8 cellular contexts compared by ENCODE assay signal in the genomic region with DNA sequence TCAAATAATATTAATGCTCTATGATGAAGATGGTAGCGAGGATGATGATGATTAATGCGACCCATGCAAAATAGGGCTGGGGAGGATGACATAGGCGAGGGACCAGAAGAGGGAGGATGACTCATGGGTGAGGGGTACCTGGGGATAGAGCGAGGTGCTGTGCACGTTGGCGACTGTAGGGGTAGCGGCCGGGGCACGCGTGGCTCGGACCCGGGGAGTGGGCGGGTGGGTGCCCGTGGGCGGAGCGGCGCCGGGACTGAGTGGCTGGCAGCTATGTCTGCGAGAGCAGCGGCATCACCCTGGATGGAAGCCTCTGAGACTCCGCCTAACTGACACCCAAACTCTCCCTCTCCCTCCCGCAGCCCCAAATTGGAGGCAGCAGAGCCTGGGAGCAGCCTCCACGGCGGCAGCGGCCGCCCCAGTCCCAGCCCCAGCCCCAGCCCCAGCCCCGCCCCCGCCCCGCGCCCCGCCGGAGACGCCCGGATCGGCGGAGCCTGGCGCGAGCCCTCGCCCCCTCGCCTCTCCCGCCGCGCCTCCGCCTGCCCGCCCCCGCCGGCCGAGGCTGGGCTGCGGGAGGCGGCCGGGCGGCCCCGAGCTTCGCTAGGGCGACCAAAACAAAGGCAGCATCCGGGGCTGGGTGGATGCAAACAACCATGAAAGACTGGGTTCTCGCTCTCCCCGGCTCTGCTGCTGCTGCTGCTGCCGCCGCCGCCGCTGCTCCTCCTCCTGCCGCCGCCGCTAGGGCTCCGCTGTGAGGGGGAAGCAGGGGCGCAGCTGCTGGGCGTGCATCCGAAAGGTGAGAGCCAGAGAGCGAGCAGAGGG. TPM values are rescaled to one million over a fixed set of nuclear protein-coding genes. Genes with fewer than 3 reads are reported as not detected.
DNase-seq lines count a peak whose midpoint lies in the region; ATAC-seq and TF ChIP-seq lines count a peak whose summit lies in the region.

A gene with protein sequence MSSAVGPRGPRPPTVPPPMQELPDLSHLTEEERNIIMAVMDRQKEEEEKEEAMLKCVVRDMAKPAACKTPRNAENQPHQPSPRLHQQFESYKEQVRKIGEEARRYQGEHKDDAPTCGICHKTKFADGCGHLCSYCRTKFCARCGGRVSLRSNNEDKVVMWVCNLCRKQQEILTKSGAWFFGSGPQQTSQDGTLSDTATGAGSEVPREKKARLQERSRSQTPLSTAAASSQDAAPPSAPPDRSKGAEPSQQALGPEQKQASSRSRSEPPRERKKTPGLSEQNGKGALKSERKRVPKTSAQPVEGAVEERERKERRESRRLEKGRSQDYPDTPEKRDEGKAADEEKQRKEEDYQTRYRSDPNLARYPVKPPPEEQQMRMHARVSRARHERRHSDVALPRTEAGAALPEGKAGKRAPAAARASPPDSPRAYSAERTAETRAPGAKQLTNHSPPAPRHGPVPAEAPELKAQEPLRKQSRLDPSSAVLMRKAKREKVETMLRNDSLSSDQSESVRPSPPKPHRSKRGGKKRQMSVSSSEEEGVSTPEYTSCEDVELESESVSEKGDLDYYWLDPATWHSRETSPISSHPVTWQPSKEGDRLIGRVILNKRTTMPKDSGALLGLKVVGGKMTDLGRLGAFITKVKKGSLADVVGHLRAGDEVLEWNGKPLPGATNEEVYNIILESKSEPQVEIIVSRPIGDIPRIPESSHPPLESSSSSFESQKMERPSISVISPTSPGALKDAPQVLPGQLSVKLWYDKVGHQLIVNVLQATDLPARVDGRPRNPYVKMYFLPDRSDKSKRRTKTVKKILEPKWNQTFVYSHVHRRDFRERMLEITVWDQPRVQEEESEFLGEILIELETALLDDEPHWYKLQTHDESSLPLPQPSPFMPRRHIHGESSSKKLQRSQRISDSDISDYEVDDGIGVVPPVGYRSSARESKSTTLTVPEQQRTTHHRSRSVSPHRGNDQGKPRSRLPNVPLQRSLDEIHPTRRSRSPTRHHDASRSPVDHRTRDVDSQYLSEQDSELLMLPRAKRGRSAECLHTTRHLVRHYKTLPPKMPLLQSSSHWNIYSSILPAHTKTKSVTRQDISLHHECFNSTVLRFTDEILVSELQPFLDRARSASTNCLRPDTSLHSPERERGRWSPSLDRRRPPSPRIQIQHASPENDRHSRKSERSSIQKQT (N-terminal part only) (plus strand): TSS at position 367 of the 822 bp plus-strand sequence. CDS start 474 bp downstream, outside the sequence.

- no peaks in the 10 kb centered on the region for H3K36me3 Mint-ChIP-seq in activated CD8-positive, alpha-beta T cell treated with anti-CD3 and anti-CD28 coated beads for 36 hours (ENCODE audit: low read depth)
- no peaks in the 10 kb centered on the region for H3K36me3 Mint-ChIP-seq in stimulated activated effector memory CD8-positive, alpha-beta T cell treated with anti-CD3 and anti-CD28 coated beads, Interleukin-12 subunit alpha, Interleukin-12 subunit beta, amount 100 ng/mL, for 72 hours

- peak within 1 kb of the TSS; percentile 45 for H3K4me3 ChIP-seq in GM12864 (ENCODE audit: low read depth, low read length)

- H3K27me3 Mint-ChIP-seq in activated CD8-positive, alpha-beta T cell treated with anti-CD3 and anti-CD28 coated beads for 36 hours, result peaks cover 33% of the 10 kb centered on the region

- DNase-seq in GM12864 (ENCODE audit: low read depth) (no peak), HuH-7.5 (ENCODE audit: low spot score) (peak; percentile 35), hippocampal formation (lab: John Stamatoyannopoulos, UW) (peak; percentile 15 to 16), SIG-M5 (lab: John Stamatoyannopoulos, UW) (no peak), NCI-H187 treated with DMSO at 0.1 percent for 48 hours (lab: John Stamatoyannopoulos, UW) (no peak)
- peak; percentile 6 for DNase-seq in activated CD8-positive, alpha-beta T cell treated with anti-CD3 and anti-CD28 coated beads for 36 hours
- DNase-seq in stimulated activated effector memory CD8-positive, alpha-beta T cell treated with anti-CD3 and anti-CD28 coated beads, Interleukin-12 subunit alpha, Interleukin-12 subunit beta, amount 100 ng/mL, for 72 hours (ENCODE audit: low spot score in 2 of 2), result no peak

- no peak within 1 kb of the TSS for H3K27ac Mint-ChIP-seq in activated CD8-positive, alpha-beta T cell treated with anti-CD3 and anti-CD28 coated beads for 36 hours
- no peak within 1 kb of the TSS for H3K27ac Mint-ChIP-seq in stimulated activated effector memory CD8-positive, alpha-beta T cell treated with anti-CD3 and anti-CD28 coated beads, Interleukin-12 subunit alpha, Interleukin-12 subunit beta, amount 100 ng/mL, for 72 hours

- intact Hi-C loops in activated CD8-positive, alpha-beta T cell treated with anti-CD3 and anti-CD28 coated beads for 36 hours (cut with micrococcal nuclease), result no loop called here

- no peaks in the 10 kb centered on the region for H3K9me3 Mint-ChIP-seq in activated CD8-positive, alpha-beta T cell treated with anti-CD3 and anti-CD28 coated beads for 36 hours
- peaks cover 8% of the 10 kb centered on the region for H3K9me3 Mint-ChIP-seq in stimulated activated effector memory CD8-positive, alpha-beta T cell treated with anti-CD3 and anti-CD28 coated beads, Interleukin-12 subunit alpha, Interleukin-12 subunit beta, amount 100 ng/mL, for 72 hours

- ATAC-seq in GM21447 (IDR thresholded peaks at IDR 0.05; ENCODE audit: unreplicated experiment), result peak; percentile 75
- ATAC-seq in activated CD8-positive, alpha-beta T cell treated with anti-CD3 and anti-CD28 coated beads for 36 hours, result peak; percentile 51
- ATAC-seq in stimulated activated effector memory CD8-positive, alpha-beta T cell treated with anti-CD3 and anti-CD28 coated beads, Interleukin-12 subunit alpha, Interleukin-12 subunit beta, amount 100 ng/mL, for 72 hours, result peak; percentile 19

- POLR2A ChIA-PET in activated CD8-positive, alpha-beta T cell treated with anti-CD3 and anti-CD28 coated beads for 36 hours (lab: Charles Lee), result no interaction called here

- peak; percentile 35 for TF ChIP-seq CTCF in GM12864 (IDR thresholded peaks at IDR 0.05; ENCODE audit: low read depth, low read length, missing control alignments)
- TF ChIP-seq CTCF in activated CD8-positive, alpha-beta T cell treated with anti-CD3 and anti-CD28 coated beads for 36 hours (IDR thresholded peaks at IDR 0.05), result no peak

- no peak within 1 kb of the TSS for H3K4me3 Mint-ChIP-seq in activated CD8-positive, alpha-beta T cell treated with anti-CD3 and anti-CD28 coated beads for 36 hours
- no peak within 1 kb of the TSS for H3K4me3 Mint-ChIP-seq in stimulated activated effector memory CD8-positive, alpha-beta T cell treated with anti-CD3 and anti-CD28 coated beads, Interleukin-12 subunit alpha, Interleukin-12 subunit beta, amount 100 ng/mL, for 72 hours

- H3K4me1 Mint-ChIP-seq in activated CD8-positive, alpha-beta T cell treated with anti-CD3 and anti-CD28 coated beads for 36 hours (ENCODE audit: low read depth), result peaks cover 3% of the 10 kb centered on the region
- H3K4me1 Mint-ChIP-seq in stimulated activated effector memory CD8-positive, alpha-beta T cell treated with anti-CD3 and anti-CD28 coated beads, Interleukin-12 subunit alpha, Interleukin-12 subunit beta, amount 100 ng/mL, for 72 hours, result peaks cover 6% of the 10 kb centered on the region

- CTCF ChIA-PET in activated CD8-positive, alpha-beta T cell treated with anti-CD3 and anti-CD28 coated beads for 36 hours (lab: Charles Lee), result no interaction called here

RNA-seq across cellular contexts. Expression of the gene that starts here (rescaled TPM):
- not detected for total RNA-seq in activated CD8-positive, alpha-beta T cell treated with anti-CD3 and anti-CD28 coated beads for 36 hours

Comparison
In these comparisons a context has a peak if more than half of its experiments do, and no peak if none do; other contexts are left out.
1. Peak in DNase-seq and ATAC-seq in activated CD8-positive, alpha-beta T cell treated with anti-CD3 and anti-CD28 coated beads for 36 hours; RNA of the gene not detected or under 1 TPM.
2. DNase-seq: peak in HuH-7.5 (single experiment) and hippocampal formation (2 of 2); none in GM12864 (single experiment), stimulated activated effector memory CD8-positive, alpha-beta T cell treated with anti-CD3 and anti-CD28 coated beads, Interleukin-12 subunit alpha, Interleukin-12 subunit beta, amount 100 ng/mL, for 72 hours (0 of 2), SIG-M5 (single experiment) and NCI-H187 treated with DMSO at 0.1 percent for 48 hours (single experiment).
3. ATAC-seq: peak in every context shown above with its lines; median percentile 75 in GM21447; 51 in activated CD8-positive, alpha-beta T cell treated with anti-CD3 and anti-CD28 coated beads for 36 hours; 19 in stimulated activated effector memory CD8-positive, alpha-beta T cell treated with anti-CD3 and anti-CD28 coated beads, Interleukin-12 subunit alpha, Interleukin-12 subunit beta, amount 100 ng/mL, for 72 hours.